ENCODE assay signal across 11 cellular contexts in genomic region chr16:11136600-11136999, GRCh38.
DNase-seq lines count a peak whose midpoint lies in the region; ATAC-seq and TF ChIP-seq lines count a peak whose summit lies in the region.
"Had no signal": no experiment of that assay in that cellular context is flagged by ENCODE, and none has a peak within 500 bp of the region (broad histone marks: within the 10 kb centered on the region; RNA-seq: fewer than 3 reads in every experiment).

No MANE protein-coding gene starts in this region.

- H3K4me3 ChIP-seq in A673 (ENCODE audit: low read depth, low read length, poor library complexity, severe bottlenecking) (no peak overlapping the region), SJSA1 (no peak overlapping the region), aorta (ENCODE audit: low read length in 2 of 2) (no peak overlapping the region)
- H3K4me3 ChIP-seq: BLaER1, coronary artery had no signal

- CTCF ChIA-PET in A673 (lab: Charles Lee), result no interaction called here

- H3K27ac ChIP-seq in A673 (ENCODE audit: low read depth, low read length, poor library complexity, severe bottlenecking), result peak overlapping the region; percentile 74
- H3K27ac ChIP-seq in SJSA1, result no peak overlapping the region
- H3K27ac ChIP-seq in aorta (ENCODE audit: low read depth in 1 of 2, low read length in 2 of 2), result no peak overlapping the region
- H3K27ac ChIP-seq: BLaER1, coronary artery had no signal

- no TSS peak for BruUV-seq in A673 (replicated peaks; lab: Mats Ljungman, UMichigan)

- ATAC-seq in Right ventricle myocardium inferior (peak; percentile 29), aorta (ENCODE audit: low FRiP score) (no peak), GM18498 (IDR thresholded peaks at IDR 0.05; ENCODE audit: unreplicated experiment) (no peak), GM19467 (IDR thresholded peaks at IDR 0.05; ENCODE audit: unreplicated experiment) (no peak)
- ATAC-seq in activated T-helper 17 cell treated with anti-CD3 and anti-CD28 coated beads, Interleukin-2, amount 50 U/mL, for 72 hours (replicated peaks), result no peak
- ATAC-seq: activated CD8-positive, alpha-beta memory T cell treated with anti-CD3 and anti-CD28 coated beads, Interleukin-2, amount 10 ng/mL, durations not matched to agents 7 days and 5 days had no signal

- intact Hi-C loops in A673 (cut with micrococcal nuclease; ENCODE audit: unreplicated experiment), result loop anchor here (1.0 kb wide), 1 partner anchor 31 kb away; no protein-coding TSS in a partner anchor
- intact Hi-C loops in Right ventricle myocardium inferior (cut with DNase I), result loop anchor here (2.0 to 5.0 kb wide), 3 partner anchors 34 to 118 kb away; no protein-coding TSS in a partner anchor
- intact Hi-C loops in aorta (cut with DNase I), result no loop called here

- no peak for TF ChIP-seq CTCF in A673 (conservative IDR thresholded peaks at IDR 0.05; ENCODE audit: low read depth, low read length)

- H3K4me1 ChIP-seq in A673 (ENCODE audit: insufficient read depth, low read length, poor library complexity, severe bottlenecking) (peaks cover 66% of the 10 kb centered on the region), SJSA1 (replicated peaks) (peaks cover 65% of the 10 kb centered on the region), aorta (ENCODE audit: control insufficient read depth in 1 of 2, insufficient read depth in 2 of 2, low read length in 2 of 2) (peaks cover 0 to 7% of the 10 kb centered on the region in 2 donors)

- H3K27me3 Mint-ChIP-seq in activated T-helper 17 cell treated with anti-CD3 and anti-CD28 coated beads, Interleukin-2, amount 50 U/mL, for 72 hours, result no peaks in the 10 kb centered on the region
- H3K27me3 Mint-ChIP-seq: activated CD8-positive, alpha-beta memory T cell treated with anti-CD3 and anti-CD28 coated beads, Interleukin-2, amount 10 ng/mL, durations not matched to agents 7 days and 5 days had no signal

- no peaks in the 10 kb centered on the region for H3K9me3 Mint-ChIP-seq in activated T-helper 17 cell treated with anti-CD3 and anti-CD28 coated beads, Interleukin-2, amount 50 U/mL, for 72 hours

- POLR2A ChIA-PET in A673 (lab: Charles Lee; ENCODE audit: low non-redundant PET), result interaction anchor here (0.8 kb wide), 1 partner anchor 16 kb away, joined by 4 read pairs; no protein-coding TSS in a partner anchor

- H3K36me3 Mint-ChIP-seq in activated T-helper 17 cell treated with anti-CD3 and anti-CD28 coated beads, Interleukin-2, amount 50 U/mL, for 72 hours (ENCODE audit: low read depth), result peaks cover 17% of the 10 kb centered on the region

- DNase-seq in A673 (ENCODE audit: low spot score) (peak; percentile 98), HT1080 (ENCODE audit: low read depth) (peak; percentile 86), SJSA1 (ENCODE audit: low read depth in 1 of 2, low spot score in 2 of 2) (peak; percentile 33 to 63), Right ventricle myocardium inferior (ENCODE audit: missing footprints) (no peak), aorta (no peak)
- DNase-seq: activated CD8-positive, alpha-beta memory T cell treated with anti-CD3 and anti-CD28 coated beads, Interleukin-2, amount 10 ng/mL, durations not matched to agents 7 days and 5 days had no signal

- H3K4me1 Mint-ChIP-seq in activated T-helper 17 cell treated with anti-CD3 and anti-CD28 coated beads, Interleukin-2, amount 50 U/mL, for 72 hours, result peaks cover 30% of the 10 kb centered on the region

- H3K27ac Mint-ChIP-seq in activated T-helper 17 cell treated with anti-CD3 and anti-CD28 coated beads, Interleukin-2, amount 50 U/mL, for 72 hours, result no peak overlapping the region
- H3K27ac Mint-ChIP-seq: activated CD8-positive, alpha-beta memory T cell treated with anti-CD3 and anti-CD28 coated beads, Interleukin-2, amount 10 ng/mL, durations not matched to agents 7 days and 5 days had no signal

- no peak overlapping the region for H3K4me3 Mint-ChIP-seq in activated T-helper 17 cell treated with anti-CD3 and anti-CD28 coated beads, Interleukin-2, amount 50 U/mL, for 72 hours
- H3K4me3 Mint-ChIP-seq: activated CD8-positive, alpha-beta memory T cell treated with anti-CD3 and anti-CD28 coated beads, Interleukin-2, amount 10 ng/mL, durations not matched to agents 7 days and 5 days had no signal

- H3K27me3 ChIP-seq in A673 (replicated peaks; ENCODE audit: insufficient read depth, low read depth, low read length, poor library complexity), result no peaks in the 10 kb centered on the region
- H3K27me3 ChIP-seq in SJSA1 (replicated peaks), result no peaks in the 10 kb centered on the region
- H3K27me3 ChIP-seq in aorta (ENCODE audit: control insufficient read depth in 1 of 2, insufficient read depth in 2 of 2, low read length in 1 of 2), result no peaks in the 10 kb centered on the region
- H3K27me3 ChIP-seq: BLaER1 had no signal

- H3K36me3 ChIP-seq in A673 (ENCODE audit: insufficient read depth, low read length, poor library complexity, severe bottlenecking), result no peaks in the 10 kb centered on the region
- peaks cover 3% of the 10 kb centered on the region; the same call in 1 of the 2 replicates for H3K36me3 ChIP-seq in SJSA1
- no peaks in the 10 kb centered on the region for H3K36me3 ChIP-seq in aorta (ENCODE audit: control insufficient read depth in 1 of 2, insufficient read depth in 2 of 2, low read length in 1 of 2)

- H3K9me3 ChIP-seq in A673 (ENCODE audit: low read depth, low read length, poor library complexity, severe bottlenecking) (no peaks in the 10 kb centered on the region), SJSA1 (replicated peaks) (no peaks in the 10 kb centered on the region), aorta (ENCODE audit: control insufficient read depth, low read length) (no peaks in the 10 kb centered on the region)
- H3K9me3 ChIP-seq: BLaER1 had no signal

- 71 to 72% methylated on average over 7 of the region's 7 CpGs for WGBS in aorta, 2 donors

Comparison
In these comparisons a context has a peak if more than half of its experiments do, and no peak if none do; other contexts are left out.
1. DNase-seq: peak in A673 (single experiment), HT1080 (single experiment) and SJSA1 (2 of 2); none in Right ventricle myocardium inferior (single experiment) and aorta (0 of 2).
2. intact Hi-C loops: an anchor here in A673 (1.0 kb wide) and Right ventricle myocardium inferior (2.0 to 5.0 kb wide); none called in aorta.